Comparison of ENCODE assay signal across 25 cellular contexts in the genomic region with DNA sequence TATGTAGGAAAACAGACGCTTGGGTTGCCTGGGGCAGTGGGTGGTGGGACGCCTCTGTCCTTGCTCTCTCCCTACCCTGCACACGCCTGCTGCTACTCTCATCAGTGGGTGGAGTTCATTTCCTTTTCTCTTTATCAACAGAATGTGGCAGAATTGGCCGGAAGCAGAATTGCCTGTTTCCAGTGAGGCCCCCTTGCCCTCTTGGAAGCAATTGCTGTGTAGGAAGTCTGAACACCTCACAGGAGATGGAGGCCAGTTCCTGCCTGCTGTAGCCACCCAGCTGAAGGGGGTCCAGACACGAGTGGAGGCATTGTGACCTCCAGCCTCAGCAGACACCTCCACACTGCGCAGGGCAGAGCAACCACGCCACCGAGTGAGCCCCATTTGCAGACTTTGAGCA.
A peak's percentile ranks its signal among the peaks of the same experiment; 100 is the strongest.
DNase-seq lines count a peak whose midpoint lies in the region; ATAC-seq and TF ChIP-seq lines count a peak whose summit lies in the region.
"Had no signal": no experiment of that assay in that cellular context is flagged by ENCODE, and none has a peak within 500 bp of the region (broad histone marks: within the 10 kb centered on the region; RNA-seq: fewer than 3 reads in every experiment).

No MANE protein-coding gene starts in this region.

- POLR2A ChIA-PET in IMR-90 (lab: Charles Lee; ENCODE audit: unreplicated experiment), result no interaction called here

- no TSS peak for BruUV-seq in IMR-90 (replicated peaks; lab: Mats Ljungman, UMichigan)

- H3K27ac ChIP-seq in IMR-90 (ENCODE audit: insufficient read depth, low read length) (no peak overlapping the region), gastroesophageal sphincter (no peak overlapping the region), trophoblast cell (ENCODE audit: low read depth, low read length) (no peak overlapping the region)
- H3K27ac ChIP-seq: A549, esophagus muscularis mucosa, thyroid gland had no signal

- in situ Hi-C loops in IMR-90 (cut with MboI; ENCODE audit: low sequenced_read_pairs), result no loop called here

- no peak overlapping the region for H4K5ac ChIP-seq in IMR-90 (ENCODE audit: low read depth, low read length)

- intact Hi-C loops in IMR-90 (cut with micrococcal nuclease), result no loop called here

- H3K36me3 ChIP-seq in IMR-90 (ENCODE audit: control insufficient read depth, insufficient read depth, low read length) (no peaks in the 10 kb centered on the region), gastroesophageal sphincter (no peaks in the 10 kb centered on the region), trophoblast cell (ENCODE audit: control insufficient read depth in 1 of 2, insufficient read depth in 2 of 2, low read length in 2 of 2) (no peaks in the 10 kb centered on the region)
- H3K36me3 ChIP-seq: esophagus muscularis mucosa, thyroid gland had no signal

- no peak overlapping the region for H3K4me2 ChIP-seq in IMR-90 (ENCODE audit: low read depth, low read length)
- H3K4me2 ChIP-seq in trophoblast cell (ENCODE audit: low read length), result no peak overlapping the region
- H3K4me2 ChIP-seq: A549, smooth muscle cell had no signal

- 85% methylated on average over 4 of the region's 8 CpGs; no CpG with 5 or more reads in 1 of the 2 experiments for WGBS in IMR-90 (ENCODE audit: extremely low coverage in 2 of 2, insufficient read length in 1 of 2), 2 experiments
- 62 to 100% methylated on average over 4 to 5 of the region's 8 CpGs for WGBS in gastroesophageal sphincter (ENCODE audit: low coverage in 1 of 2), 2 donors
- no CpG with 5 or more reads among the region's 8 CpGs for WGBS in trophoblast cell (ENCODE audit: extremely low coverage, insufficient coverage, insufficient read length)

- peak; percentile 49 for DNase-seq in activated CD8-positive, alpha-beta memory T cell treated with anti-CD3 and anti-CD28 coated beads for 24 hours
- no peak for DNase-seq in activated CD8-positive, alpha-beta memory T cell treated with anti-CD3 and anti-CD28 coated beads, Interleukin-2, amount 50 U/mL, for 4 hours
- DNase-seq in IMR-90 (no peak), trophoblast cell (no peak), NOMO-1 (lab: John Stamatoyannopoulos, UW; ENCODE audit: unreplicated experiment in 2 of 2) (no peak)
- no peak for DNase-seq in stimulated activated CD4-positive, alpha-beta T cell treated with anti-CD3 and anti-CD28 coated beads, Interleukin-4, amount 100 ng/mL, for 24 hours
- DNase-seq: activated CD4-positive, alpha-beta T cell treated with anti-CD3 and anti-CD28 coated beads, Interleukin-2, amount 10 ng/mL, durations not matched to agents 24 days and 14 days; activated effector memory CD4-positive, alpha-beta T cell treated with anti-CD3 and anti-CD28 coated beads, Interleukin-2, amount 50 U/mL, for 16 hours; activated T-cell treated with anti-CD3 and anti-CD28 coated beads for 4 hours; Calu3; effector memory CD4-positive, alpha-beta T cell; HFFc6; mucosa of descending colon; NCI-H1092; NCI-H1930; NCI-H226; NCI-H82; SHP77 treated with DMSO at 0.1 percent for 48 hours; stimulated activated naive CD4-positive, alpha-beta T cell treated with Interleukin-2 at 50 U/mL for 16 hours; thyroid gland had no signal

- H2AK5ac ChIP-seq in IMR-90 (ENCODE audit: low read depth, low read length) (no peak overlapping the region), trophoblast cell (ENCODE audit: low read length) (no peak overlapping the region)

- no peak overlapping the region for H3K56ac ChIP-seq in IMR-90 (ENCODE audit: extremely low read depth, insufficient read depth, low read length)

- no peak overlapping the region for H2BK20ac ChIP-seq in IMR-90 (ENCODE audit: low read depth, low read length)

- H3K18ac ChIP-seq in IMR-90 (ENCODE audit: low read depth, low read length), result no peak overlapping the region
- no peak overlapping the region for H3K18ac ChIP-seq in trophoblast cell (ENCODE audit: low read length)

- TF ChIP-seq CTCF in IMR-90 (conservative IDR thresholded peaks at IDR 0.05; ENCODE audit: low read depth, low read length) (no peak), gastroesophageal sphincter (IDR thresholded peaks at IDR 0.05) (no peak)

- H2BK5ac ChIP-seq in IMR-90 (ENCODE audit: low read depth, low read length, poor library complexity, severe bottlenecking) (no peak overlapping the region), trophoblast cell (ENCODE audit: low read depth, low read length, poor library complexity) (no peak overlapping the region)

- H3K4ac ChIP-seq in IMR-90 (ENCODE audit: low read depth, low read length) (no peak overlapping the region), trophoblast cell (ENCODE audit: low read depth, low read length) (no peak overlapping the region)

- ATAC-seq in IMR-90 (ENCODE audit: low read depth), result no peak
- ATAC-seq in gastroesophageal sphincter, result peak; percentile 48
- no peak for ATAC-seq in HG02973 (IDR thresholded peaks at IDR 0.05; ENCODE audit: unreplicated experiment)
- ATAC-seq: A549, mucosa of descending colon had no signal

- no peaks in the 10 kb centered on the region for H3K79me2 ChIP-seq in trophoblast cell (ENCODE audit: control insufficient read depth, insufficient read depth, low read length, poor library complexity)

- H4K8ac ChIP-seq in IMR-90 (ENCODE audit: low read depth in 2 of 2, low read length in 2 of 2) (no peak overlapping the region), trophoblast cell (ENCODE audit: low read depth, low read length) (peak overlapping the region; percentile 4)

- TF ChIP-seq RAD21 in IMR-90 (IDR thresholded peaks at IDR 0.05; ENCODE audit: low read length), result no peak

- peaks cover 5% of the 10 kb centered on the region; the same call in 1 of the 2 replicates for H3K9me1 ChIP-seq in IMR-90 (ENCODE audit: insufficient read depth, low read length)

- peak overlapping the region; percentile 1; the same call in 1 of the 2 replicates for H4K91ac ChIP-seq in IMR-90 (ENCODE audit: insufficient read depth, low read depth, low read length)
- H4K91ac ChIP-seq in trophoblast cell (ENCODE audit: low read depth, low read length), result no peak overlapping the region

- H3K14ac ChIP-seq in IMR-90 (replicated peaks; ENCODE audit: low read depth, low read length) (no peak overlapping the region), trophoblast cell (ENCODE audit: low read length) (no peak overlapping the region)

- TF ChIP-seq POLR2A in IMR-90 (IDR thresholded peaks at IDR 0.05; ENCODE audit: low read depth, low read length) (no peak), gastroesophageal sphincter (IDR thresholded peaks at IDR 0.05) (no peak)

- no peak overlapping the region; the same call in 2 of the 3 replicates for H2BK15ac ChIP-seq in IMR-90 (ENCODE audit: low read depth, low read length)

- H3K23ac ChIP-seq in IMR-90 (ENCODE audit: low read depth, low read length) (no peak overlapping the region), trophoblast cell (ENCODE audit: low read length) (no peak overlapping the region)

- no peak overlapping the region for H2AK9ac ChIP-seq in IMR-90 (replicated peaks; ENCODE audit: low read depth, low read length, poor library complexity)

- TF ChIP-seq EP300 in gastroesophageal sphincter (IDR thresholded peaks at IDR 0.05), result no peak

- no peaks in the 10 kb centered on the region for H3K9me3 ChIP-seq in IMR-90 (ENCODE audit: control insufficient read depth, insufficient read depth, low read length)
- no peaks in the 10 kb centered on the region for H3K9me3 ChIP-seq in gastroesophageal sphincter
- H3K9me3 ChIP-seq in trophoblast cell (ENCODE audit: insufficient read depth, low read depth, low read length), result no peaks in the 10 kb centered on the region
- H3K9me3 ChIP-seq: A549, esophagus muscularis mucosa, mucosa of descending colon, thyroid gland had no signal

- CTCF ChIA-PET in IMR-90 (lab: Yijun Ruan, JAX), result no interaction called here

- H3K4me1 ChIP-seq in IMR-90 (ENCODE audit: control insufficient read depth, insufficient read depth, low read length) (no peaks in the 10 kb centered on the region), gastroesophageal sphincter (no peaks in the 10 kb centered on the region), trophoblast cell (ENCODE audit: control insufficient read depth in 1 of 2, insufficient read depth in 2 of 2, low read length in 2 of 2) (peaks cover 0 to 5% of the 10 kb centered on the region in 2 experiments)
- H3K4me1 ChIP-seq: A549, thyroid gland had no signal

- H3K9ac ChIP-seq in IMR-90 (ENCODE audit: low read depth, low read length) (no peak overlapping the region), trophoblast cell (ENCODE audit: low read length) (no peak overlapping the region)

- H3K4me3 ChIP-seq in IMR-90 (ENCODE audit: insufficient read depth, low read depth, low read length) (no peak overlapping the region), gastroesophageal sphincter (no peak overlapping the region), trophoblast cell (ENCODE audit: low read depth, low read length) (peak overlapping the region; percentile 25)
- H3K4me3 ChIP-seq: A549, esophagus muscularis mucosa, mucosa of descending colon, smooth muscle cell, thyroid gland had no signal

- H3K27me3 ChIP-seq in IMR-90 (ENCODE audit: control insufficient read depth, insufficient read depth, low read length), result no peaks in the 10 kb centered on the region; the same call in 1 of the 2 replicates
- H3K27me3 ChIP-seq in gastroesophageal sphincter, result no peaks in the 10 kb centered on the region
- no peaks in the 10 kb centered on the region for H3K27me3 ChIP-seq in trophoblast cell (ENCODE audit: insufficient read depth, low read length)
- H3K27me3 ChIP-seq: esophagus muscularis mucosa, thyroid gland had no signal

- H2BK12ac ChIP-seq in trophoblast cell (ENCODE audit: low read length), result no peak overlapping the region

- H2BK120ac ChIP-seq in IMR-90 (ENCODE audit: low read depth, low read length), result no peak overlapping the region
- no peak overlapping the region for H2BK120ac ChIP-seq in trophoblast cell (ENCODE audit: insufficient read depth, low read length, poor library complexity)

- no peaks in the 10 kb centered on the region for H4K20me1 ChIP-seq in IMR-90 (ENCODE audit: insufficient read depth, low read length)

- H3K79me1 ChIP-seq in IMR-90 (ENCODE audit: low read depth in 1 of 2, low read length in 2 of 2), result no peaks in the 10 kb centered on the region
- no peaks in the 10 kb centered on the region for H3K79me1 ChIP-seq in trophoblast cell (ENCODE audit: low read length)

- H2AFZ ChIP-seq in IMR-90 (replicated peaks; ENCODE audit: low read length, poor library complexity), result no peak overlapping the region
- no peak overlapping the region for H2AFZ ChIP-seq in trophoblast cell (ENCODE audit: insufficient read depth, low read length, poor library complexity)

- no peak overlapping the region for H4K12ac ChIP-seq in trophoblast cell (ENCODE audit: low read depth, low read length)

- dilution Hi-C loops in IMR-90 (cut with HindIII; ENCODE audit: low sequenced_read_pairs, unreplicated experiment), result no loop called here

TF ChIP-seq in IMR-90, 13 proteins besides CTCF, POLR2A, EP300 and RAD21 (continues in another document):
- TF ChIP-seq SMC3 (IDR thresholded peaks at IDR 0.05; ENCODE audit: low read depth, low read length) (no peak), MAZ (IDR thresholded peaks at IDR 0.05; ENCODE audit: borderline replicate concordance, low read depth, low read length) (no peak)
